ENCODE assay signal across 24 cellular contexts in genomic region chr6:36235862-36236261, GRCh38. TPM values are rescaled to one million over a fixed set of nuclear protein-coding genes. Genes with fewer than 3 reads are reported as not detected.
"Had no signal": no experiment of that assay in that cellular context is flagged by ENCODE, and none has a peak within 500 bp of the region (broad histone marks: within the 10 kb centered on the region; RNA-seq: fewer than 3 reads in every experiment).

No MANE protein-coding gene starts in this region.

- H3K4me3 ChIP-seq: left lung, lower lobe of right lung, neural progenitor cell, pancreas, prostate gland, sigmoid colon, spleen, tibial nerve, uterus had no signal

- H3K27ac Mint-ChIP-seq: natural killer cell; neural progenitor cell; stimulated activated effector memory CD8-positive, alpha-beta T cell treated with anti-CD3 and anti-CD28 coated beads, Interleukin-12 subunit alpha, Interleukin-12 subunit beta, amount 100 ng/mL, for 72 hours; type B pancreatic cell had no signal

- H3K9me3 ChIP-seq: left lung, lower lobe of right lung, pancreas, prostate gland, sigmoid colon, spleen, tibial nerve, uterus had no signal

- H3K4me3 Mint-ChIP-seq: natural killer cell; nephron progenitor cell; neural progenitor cell; stimulated activated effector memory CD8-positive, alpha-beta T cell treated with anti-CD3 and anti-CD28 coated beads, Interleukin-12 subunit alpha, Interleukin-12 subunit beta, amount 100 ng/mL, for 72 hours; stimulated activated naive CD8-positive, alpha-beta T cell treated with anti-CD3 and anti-CD28 coated beads, Interleukin-15, amount 100 ng/mL, for 72 hours; type B pancreatic cell had no signal

- H3K27me3 ChIP-seq: left lung, neural progenitor cell, pancreas, sigmoid colon, spleen, tibial nerve, uterus had no signal

- H3K9me3 Mint-ChIP-seq: natural killer cell; nephron progenitor cell; neural progenitor cell; stimulated activated effector memory CD8-positive, alpha-beta T cell treated with anti-CD3 and anti-CD28 coated beads, Interleukin-12 subunit alpha, Interleukin-12 subunit beta, amount 100 ng/mL, for 72 hours; stimulated activated naive CD8-positive, alpha-beta T cell treated with anti-CD3 and anti-CD28 coated beads, Interleukin-15, amount 100 ng/mL, for 72 hours; type B pancreatic cell had no signal

- H3K27ac ChIP-seq: left lung, lower lobe of right lung, neural progenitor cell, pancreas, prostate gland, sigmoid colon, spleen, tibial nerve, uterus had no signal

- H3K4me2 ChIP-seq: neural progenitor cell had no signal

- H3K27me3 Mint-ChIP-seq: stimulated activated naive CD8-positive, alpha-beta T cell treated with anti-CD3 and anti-CD28 coated beads, Interleukin-15, amount 100 ng/mL, for 72 hours; type B pancreatic cell had no signal

- H3K9ac ChIP-seq: neural progenitor cell had no signal

- H2AFZ ChIP-seq: neural progenitor cell had no signal

- ATAC-seq: stimulated activated naive CD8-positive, alpha-beta T cell treated with anti-CD3 and anti-CD28 coated beads, Interleukin-15, amount 100 ng/mL, for 72 hours had no signal

- H3K4me1 Mint-ChIP-seq: nephron progenitor cell; stimulated activated naive CD8-positive, alpha-beta T cell treated with anti-CD3 and anti-CD28 coated beads, Interleukin-15, amount 100 ng/mL, for 72 hours had no signal

- H3K36me3 ChIP-seq: neural progenitor cell, prostate gland, uterus had no signal

- H3K4me1 ChIP-seq: lower lobe of right lung, neural progenitor cell, prostate gland, sigmoid colon, tibial nerve, uterus had no signal

- DNase-seq: hippocampal formation; kidney; left lung; lower lobe of right lung; mammary epithelial cell; mesenchymal stem cell; natural killer cell; nephron progenitor cell; nucleus accumbens; pancreas; retina; right cardiac atrium; spleen; stimulated activated CD4-positive, alpha-beta T cell treated with anti-CD3 and anti-CD28 coated beads, Interleukin-4, amount 100 ng/mL, for 24 hours; stimulated activated naive CD4-positive, alpha-beta T cell treated with Interleukin-2 at 50 U/mL for 16 hours; stimulated activated naive CD8-positive, alpha-beta T cell treated with anti-CD3 and anti-CD28 coated beads, Interleukin-15, amount 100 ng/mL, for 72 hours; substantia nigra; uterus had no signal

RNA-seq across cellular contexts. Expression of gene PNPLA1, which starts 34.0 kb away (rescaled TPM):
- total RNA-seq: mammary epithelial cell, right cardiac atrium, sigmoid colon, uterus had no signal
- polyA plus RNA-seq: mammary epithelial cell, pancreas, right cardiac atrium had no signal
